Comparison of ENCODE assay signal across 29 cellular contexts in genomic region chr13:95030948-95031347, GRCh38.
DNase-seq lines count a peak whose midpoint lies in the region; ATAC-seq and TF ChIP-seq lines count a peak whose summit lies in the region.
"Had no signal": no experiment of that assay in that cellular context is flagged by ENCODE, and none has a peak within 500 bp of the region (broad histone marks: within the 10 kb centered on the region; RNA-seq: fewer than 3 reads in every experiment).

No MANE protein-coding gene starts in this region.

- no peaks in the 10 kb centered on the region for H3K9me2 ChIP-seq in neural cell (ENCODE audit: insufficient read depth, low read length)

- no peaks in the 10 kb centered on the region for H3K36me3 ChIP-seq in neural cell (ENCODE audit: insufficient read depth, low read length)
- H3K36me3 ChIP-seq in uterus, result no peaks in the 10 kb centered on the region
- H3K36me3 ChIP-seq: BE2C had no signal

- no peaks in the 10 kb centered on the region for H3K9me3 ChIP-seq in neural cell (ENCODE audit: low read length)
- no peaks in the 10 kb centered on the region for H3K9me3 ChIP-seq in uterus
- H3K9me3 ChIP-seq: A549, BE2C, BLaER1, Caco-2 had no signal

- H3F3A ChIP-seq in neural cell (ENCODE audit: insufficient read depth, low read length, poor library complexity, severe bottlenecking), result no peaks in the 10 kb centered on the region

- intact Hi-C loops in uterus (cut with DNase I; ENCODE audit: low total_unique reads), result no loop called here

- H3K9ac ChIP-seq in neural cell (ENCODE audit: low read length), result peak overlapping the region; percentile 52
- H3K9ac ChIP-seq: BLaER1; BLaER1 treated with 17β-estradiol and CSF1 and Interleukin-3, amounts not matched to agents 10 nM and 100 nM had no signal

- no peak overlapping the region for H3K4me2 ChIP-seq in neural cell (ENCODE audit: low read length)
- H3K4me2 ChIP-seq: A549; BLaER1; BLaER1 treated with 17β-estradiol and CSF1 and Interleukin-3, amounts not matched to agents 10 nM and 100 nM had no signal

- ATAC-seq in esophagus mucosa (peak; percentile 15), HG03565 (IDR thresholded peaks at IDR 0.05; ENCODE audit: unreplicated experiment) (no peak)
- ATAC-seq: A549; CD8-positive, alpha-beta T cell had no signal

- no peaks in the 10 kb centered on the region for H3K79me2 ChIP-seq in neural cell (replicated peaks; ENCODE audit: insufficient read depth, low read length)

- H2AFZ ChIP-seq in neural cell (ENCODE audit: low read depth, low read length), result no peak overlapping the region

- no peak for DNase-seq in uterus
- DNase-seq: 8988T; ACHN; AML-193; BE2C; C1 segment of cervical spinal cord; Caco-2; Calu3; CD4-positive, alpha-beta memory T cell; CD4-positive, alpha-beta T cell; CD4-positive, CD25-positive, alpha-beta regulatory T cell; CD8-positive, alpha-beta memory T cell; CD8-positive, alpha-beta T cell; COR-L47; DMS 273 treated with DMSO at 0.1 percent for 48 hours; DMS153; DMS53; DMS79; DMS79 treated with DMSO at 0.1 percent for 48 hours; DND-41; EL had no signal

- no peak for TF ChIP-seq RAD21 in neural cell (conservative IDR thresholded peaks at IDR 0.05)

- no peak for TF ChIP-seq POLR2A in uterus (IDR thresholded peaks at IDR 0.05)

- H3K27me3 ChIP-seq in neural cell (ENCODE audit: insufficient read depth, low read depth, low read length) (no peaks in the 10 kb centered on the region), uterus (no peaks in the 10 kb centered on the region)
- H3K27me3 ChIP-seq: BE2C; BLaER1; BLaER1 treated with 17β-estradiol and CSF1 and Interleukin-3, amounts not matched to agents 10 nM and 100 nM had no signal

- no peaks in the 10 kb centered on the region for H3K4me1 ChIP-seq in uterus
- H3K4me1 ChIP-seq: BE2C; BLaER1; BLaER1 treated with 17β-estradiol and CSF1 and Interleukin-3, amounts not matched to agents 10 nM and 100 nM; Caco-2 had no signal

- peak overlapping the region; percentile 92 for H3K27ac ChIP-seq in neural cell (ENCODE audit: low read length)
- no peak overlapping the region for H3K27ac ChIP-seq in uterus
- H3K27ac ChIP-seq: 22Rv1; A549; BLaER1; BLaER1 treated with 17β-estradiol and CSF1 and Interleukin-3, amounts not matched to agents 10 nM and 100 nM; C4-2B had no signal

- H3K4me3 ChIP-seq in neural cell (ENCODE audit: low read length) (no peak overlapping the region), uterus (no peak overlapping the region)
- H3K4me3 ChIP-seq: A549; BLaER1; BLaER1 treated with 17β-estradiol and CSF1 and Interleukin-3, amounts not matched to agents 10 nM and 100 nM had no signal

- TF ChIP-seq CTCF in neural cell (IDR thresholded peaks at IDR 0.05; ENCODE audit: poor library complexity, severe bottlenecking), result no peak
- TF ChIP-seq CTCF in uterus (IDR thresholded peaks at IDR 0.05), result no peak

- no peaks in the 10 kb centered on the region for H4K20me1 ChIP-seq in neural cell (ENCODE audit: insufficient read depth)
- H4K20me1 ChIP-seq: BLaER1; BLaER1 treated with 17β-estradiol and CSF1 and Interleukin-3, amounts not matched to agents 10 nM and 100 nM had no signal

- TF ChIP-seq EP300 in neural cell (conservative IDR thresholded peaks at IDR 0.05; ENCODE audit: poor library complexity, severe bottlenecking), result peak; percentile 91

TF ChIP-seq in neural cell, 6 proteins besides CTCF, POLR2A, EP300 and RAD21:
- no peak for TF ChIP-seq SMC3 (conservative IDR thresholded peaks at IDR 0.05; ENCODE audit: poor library complexity)
- TF ChIP-seq POLR2AphosphoS5 (IDR thresholded peaks at IDR 0.05), result peak; percentile 60
- TF ChIP-seq MXI1 (conservative IDR thresholded peaks at IDR 0.05; ENCODE audit: poor library complexity, severe bottlenecking), result no peak
- TF ChIP-seq EZH2 (IDR thresholded peaks at IDR 0.05; ENCODE audit: borderline replicate concordance, insufficient read depth, low read length, poor library complexity, severe bottlenecking), result no peak
